ENCODE assay signal across 18 cellular contexts in genomic region chr6:43937236-43938177, GRCh38.
DNase-seq lines count a peak whose midpoint lies in the region; ATAC-seq and TF ChIP-seq lines count a peak whose summit lies in the region.
"Had no signal": no experiment of that assay in that cellular context is flagged by ENCODE, and none has a peak within 500 bp of the region (broad histone marks: within the 10 kb centered on the region; RNA-seq: fewer than 3 reads in every experiment).

No MANE protein-coding gene starts in this region.

- H3K56ac ChIP-seq in H9 (ENCODE audit: insufficient read length, low read depth, low read length), result no peak overlapping the region

- no peak overlapping the region for H3K4ac ChIP-seq in H9 (ENCODE audit: low read depth, low read length)

- H3K27me3 Mint-ChIP-seq in H9 (ENCODE audit: low read depth), result no peaks in the 10 kb centered on the region
- H3K27me3 Mint-ChIP-seq in activated CD4-positive, alpha-beta T cell treated with anti-CD3 and anti-CD28 coated beads, Interleukin-2, amount 10 ng/mL, durations not matched to agents 7 days and 5 days, result no peaks in the 10 kb centered on the region
- H3K27me3 Mint-ChIP-seq: stimulated activated naive CD8-positive, alpha-beta T cell treated with anti-CD3 and anti-CD28 coated beads, Interleukin-15, Interleukin-2, amounts not matched to agents 100 ng/mL and 50 ng/mL, for 24 hours had no signal

- H3K27ac ChIP-seq in H9 (ENCODE audit: insufficient read length, low read depth, low read length), result no peak overlapping the region
- H3K27ac ChIP-seq in adrenal gland, result no peak overlapping the region
- no peak overlapping the region for H3K27ac ChIP-seq in lower lobe of right lung
- H3K27ac ChIP-seq: colonic mucosa, epithelial cell of prostate, SK-N-MC had no signal

- no peak overlapping the region for H4K8ac ChIP-seq in H9 (replicated peaks; ENCODE audit: insufficient read length, low read depth, low read length)

- no peak overlapping the region for H2BK15ac ChIP-seq in H9 (ENCODE audit: low read depth, low read length)

- no peaks in the 10 kb centered on the region for H4K20me1 ChIP-seq in H9 (ENCODE audit: control insufficient read depth, insufficient read depth, insufficient read length)

- H3K27me3 ChIP-seq in H9 (ENCODE audit: insufficient read depth, low read length) (no peaks in the 10 kb centered on the region), adrenal gland (no peaks in the 10 kb centered on the region), lower lobe of right lung (ENCODE audit: low read depth) (no peaks in the 10 kb centered on the region)
- H3K27me3 ChIP-seq: colonic mucosa, MG63 had no signal

- POLR2A ChIA-PET in activated CD4-positive, alpha-beta T cell treated with anti-CD3 and anti-CD28 coated beads, Interleukin-2, amount 10 ng/mL, durations not matched to agents 7 days and 5 days (lab: Charles Lee), result no interaction called here

- H3K4me1 ChIP-seq in H9 (ENCODE audit: insufficient read depth, low read length) (no peaks in the 10 kb centered on the region; the same call in 1 of the 2 replicates), adrenal gland (replicated peaks in 1 of 2) (no peaks in the 10 kb centered on the region), lower lobe of right lung (no peaks in the 10 kb centered on the region)
- H3K4me1 ChIP-seq: colonic mucosa had no signal

- no peaks in the 10 kb centered on the region; a peak in 1 of 5 replicates for H3K9me3 Mint-ChIP-seq in H9
- no peaks in the 10 kb centered on the region for H3K9me3 Mint-ChIP-seq in activated CD4-positive, alpha-beta T cell treated with anti-CD3 and anti-CD28 coated beads, Interleukin-2, amount 10 ng/mL, durations not matched to agents 7 days and 5 days
- H3K9me3 Mint-ChIP-seq: stimulated activated naive CD8-positive, alpha-beta T cell treated with anti-CD3 and anti-CD28 coated beads, Interleukin-15, Interleukin-2, amounts not matched to agents 100 ng/mL and 50 ng/mL, for 24 hours had no signal

- no peak overlapping the region for H3T11ph ChIP-seq in H9 (ENCODE audit: low read length)

- no peak overlapping the region for H2BK20ac ChIP-seq in H9 (ENCODE audit: low read depth, low read length, poor library complexity, severe bottlenecking)

- no peak overlapping the region for H2BK12ac ChIP-seq in H9 (ENCODE audit: insufficient read length, low read depth, low read length)

- no peak overlapping the region for H3K18ac ChIP-seq in H9 (ENCODE audit: insufficient read length, low read depth, low read length)

- peaks cover 15 to 31% of the 10 kb centered on the region in 2 experiments for H3K4me1 Mint-ChIP-seq in H9
- no peaks in the 10 kb centered on the region for H3K4me1 Mint-ChIP-seq in activated CD4-positive, alpha-beta T cell treated with anti-CD3 and anti-CD28 coated beads, Interleukin-2, amount 10 ng/mL, durations not matched to agents 7 days and 5 days

- H3K4me3 ChIP-seq in adrenal gland (no peak overlapping the region), lower lobe of right lung (no peak overlapping the region)
- H3K4me3 ChIP-seq: colonic mucosa, MG63, SK-N-MC had no signal

- no peak overlapping the region for H4K5ac ChIP-seq in H9 (ENCODE audit: insufficient read length, low read depth, low read length)

- peak; percentile 71 to 82 for ATAC-seq in lower lobe of right lung
- no peak for ATAC-seq in esophagus mucosa
- ATAC-seq in GM21825 (IDR thresholded peaks at IDR 0.05; ENCODE audit: unreplicated experiment), result no peak

- WGBS in H9 (ENCODE audit: extremely low coverage, insufficient read length, low lambda C conversion rate), result no CpG with 5 or more reads among the region's 7 CpGs
- WGBS in adrenal gland, 4 donors, result 84 to 95% (median 91%) methylated on average over 7 of the region's 7 CpGs

- H2AK5ac ChIP-seq in H9 (ENCODE audit: insufficient read length, low read length), result no peak overlapping the region

- H3K36me3 ChIP-seq in adrenal gland (replicated peaks in 1 of 2), result no peaks in the 10 kb centered on the region
- no peaks in the 10 kb centered on the region for H3K36me3 ChIP-seq in lower lobe of right lung
- H3K36me3 ChIP-seq: colonic mucosa, MG63 had no signal

- CTCF ChIA-PET in activated CD4-positive, alpha-beta T cell treated with anti-CD3 and anti-CD28 coated beads, Interleukin-2, amount 10 ng/mL, durations not matched to agents 7 days and 5 days (lab: Charles Lee), result interaction anchor here (1.0 to 1.8 kb wide), 5 partner anchors 12 to 168 kb away, joined by 3 to 6 read pairs (median 4); no protein-coding TSS in a partner anchor

- no peaks in the 10 kb centered on the region for H3K36me3 Mint-ChIP-seq in H9 (ENCODE audit: insufficient read depth in 1 of 3, low read depth in 3 of 3)
- no peaks in the 10 kb centered on the region for H3K36me3 Mint-ChIP-seq in activated CD4-positive, alpha-beta T cell treated with anti-CD3 and anti-CD28 coated beads, Interleukin-2, amount 10 ng/mL, durations not matched to agents 7 days and 5 days (ENCODE audit: low read depth)

- H3K14ac ChIP-seq in H9 (ENCODE audit: insufficient read depth, low read length), result no peak overlapping the region; the same call in 1 of the 2 replicates

- TF ChIP-seq POLR2A in adrenal gland (IDR thresholded peaks at IDR 0.05), result no peak

- no peak overlapping the region for H2BK5ac ChIP-seq in H9 (ENCODE audit: insufficient read length, low read length)

- H3K23me2 ChIP-seq in H9 (ENCODE audit: insufficient read length, low read depth, low read length, poor library complexity, severe bottlenecking), result no peaks in the 10 kb centered on the region

- intact Hi-C loops in adrenal gland (cut with DNase I) (no loop called here), lower lobe of right lung (cut with DNase I) (no loop called here)

- TF ChIP-seq CTCF in H9 (conservative IDR thresholded peaks at IDR 0.05) (no peak), adrenal gland (IDR thresholded peaks at IDR 0.05) (no peak), lower lobe of right lung (IDR thresholded peaks at IDR 0.05) (no peak)

- no peak overlapping the region for H3K4me2 ChIP-seq in H9 (ENCODE audit: insufficient read depth, insufficient read length, low read length)

- H2BK120ac ChIP-seq in H9 (ENCODE audit: low read depth, low read length, poor library complexity, severe bottlenecking), result no peak overlapping the region

- no peak overlapping the region for H2AFZ ChIP-seq in H9 (ENCODE audit: low read length)

- H3K79me1 ChIP-seq in H9 (ENCODE audit: insufficient read depth, low read depth, low read length, poor library complexity, severe bottlenecking), result no peaks in the 10 kb centered on the region

- no peak overlapping the region for H3K23ac ChIP-seq in H9 (ENCODE audit: insufficient read length, low read depth, low read length)

- H3K79me2 ChIP-seq in H9 (ENCODE audit: insufficient read depth, low read length), result no peaks in the 10 kb centered on the region

- no peak overlapping the region for H4K91ac ChIP-seq in H9 (ENCODE audit: insufficient read length, low read depth, low read length)

- DNase-seq in H9 (peak; percentile 29), adrenal gland (peak in 4 of 7 donors; percentile 2 to 39 (median 9)), lower lobe of right lung (peak; percentile 65), 8988T (no peak)
- DNase-seq in stimulated activated CD8-positive, alpha-beta memory T cell treated with anti-CD3 and anti-CD28 coated beads, Interleukin-4, amount 100 ng/mL, for 48 hours, result peak; percentile 8
- DNase-seq in activated CD4-positive, alpha-beta T cell treated with anti-CD3 and anti-CD28 coated beads, Interleukin-2, amount 10 ng/mL, durations not matched to agents 7 days and 5 days, result no peak
- DNase-seq: activated CD4-positive, alpha-beta T cell treated with anti-CD3 and anti-CD28 coated beads, Interleukin-2, amount 50 U/mL, for 4 hours; colonic mucosa; DMS153; MG63; NCI-H2081; NCI-H524 treated with DMSO at 0.1 percent for 48 hours; occipital lobe had no signal

- peak overlapping the region in 2 of 3 experiments; percentile 12 to 28; a peak in 2 of 7 replicates for H3K27ac Mint-ChIP-seq in H9
- no peak overlapping the region for H3K27ac Mint-ChIP-seq in activated CD4-positive, alpha-beta T cell treated with anti-CD3 and anti-CD28 coated beads, Interleukin-2, amount 10 ng/mL, durations not matched to agents 7 days and 5 days
- H3K27ac Mint-ChIP-seq: stimulated activated naive CD8-positive, alpha-beta T cell treated with anti-CD3 and anti-CD28 coated beads, Interleukin-15, Interleukin-2, amounts not matched to agents 100 ng/mL and 50 ng/mL, for 24 hours had no signal

- H3K9ac ChIP-seq in H9 (ENCODE audit: extremely low read depth, insufficient read length, low read length), result no peak overlapping the region

- no peak overlapping the region for H3K4me3 Mint-ChIP-seq in H9
- no peak overlapping the region for H3K4me3 Mint-ChIP-seq in activated CD4-positive, alpha-beta T cell treated with anti-CD3 and anti-CD28 coated beads, Interleukin-2, amount 10 ng/mL, durations not matched to agents 7 days and 5 days
- H3K4me3 Mint-ChIP-seq: stimulated activated naive CD8-positive, alpha-beta T cell treated with anti-CD3 and anti-CD28 coated beads, Interleukin-15, Interleukin-2, amounts not matched to agents 100 ng/mL and 50 ng/mL, for 24 hours had no signal

- H3K9me3 ChIP-seq in H9 (ENCODE audit: control insufficient read depth, low read depth, low read length) (no peaks in the 10 kb centered on the region), adrenal gland (replicated peaks in 1 of 3) (no peaks in the 10 kb centered on the region), lower lobe of right lung (no peaks in the 10 kb centered on the region)
- H3K9me3 ChIP-seq: colonic mucosa, MG63 had no signal

Comparison
In these comparisons a context has a peak if more than half of its experiments do, and no peak if none do; other contexts are left out.
1. DNase-seq: peak in H9 (single experiment), adrenal gland (4 of 7), lower lobe of right lung (single experiment) and stimulated activated CD8-positive, alpha-beta memory T cell treated with anti-CD3 and anti-CD28 coated beads, Interleukin-4, amount 100 ng/mL, for 48 hours (single experiment); none in 8988T (single experiment) and activated CD4-positive, alpha-beta T cell treated with anti-CD3 and anti-CD28 coated beads, Interleukin-2, amount 10 ng/mL, durations not matched to agents 7 days and 5 days (single experiment).
2. ATAC-seq: peak in lower lobe of right lung (2 of 2); none in esophagus mucosa (single experiment) and GM21825 (single experiment).